Comparison of ENCODE assay signal across 12 cellular contexts in the genomic region with DNA sequence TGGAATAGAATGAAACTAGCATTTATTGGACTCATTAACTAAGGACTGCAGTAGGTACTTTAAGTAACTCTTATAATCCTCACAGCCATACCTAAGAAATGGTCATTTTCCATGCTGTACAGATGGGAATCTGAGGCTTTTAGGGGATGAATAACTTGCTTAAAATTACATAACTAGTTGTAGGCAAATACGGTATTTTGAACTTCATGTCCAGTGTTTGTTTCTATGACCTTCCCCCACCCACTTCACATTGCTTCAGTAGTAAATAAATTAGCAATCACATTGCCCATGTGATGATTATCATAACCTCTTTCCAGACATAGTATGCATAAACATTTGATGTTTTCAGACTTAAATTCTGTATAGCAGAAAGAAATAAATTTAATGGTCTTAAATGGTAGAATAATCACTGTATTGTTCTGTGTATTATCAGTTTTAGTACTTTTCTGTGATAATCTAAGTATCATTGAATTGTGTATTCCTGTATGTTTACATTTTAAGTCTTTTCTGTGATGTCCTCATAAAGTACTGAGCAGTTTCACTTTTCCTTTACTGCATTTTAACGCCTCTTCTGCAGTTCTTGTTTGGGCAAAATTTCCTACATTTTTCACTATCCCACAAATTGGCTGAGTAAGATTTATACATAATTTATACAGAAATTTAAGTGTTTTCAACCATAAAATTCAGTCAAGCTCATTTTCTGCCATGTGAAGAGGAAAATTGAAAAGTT. TPM values are rescaled to one million over a fixed set of nuclear protein-coding genes. Genes with fewer than 3 reads are reported as not detected.
DNase-seq lines count a peak whose midpoint lies in the region; TF ChIP-seq lines count a peak whose summit lies in the region.
"Had no signal": no experiment of that assay in that cellular context is flagged by ENCODE, and none has a peak within 500 bp of the region (broad histone marks: within the 10 kb centered on the region; RNA-seq: fewer than 3 reads in every experiment).

No MANE protein-coding gene starts in this region.

- H3K27me3 ChIP-seq in ascending aorta: no peaks in the 10 kb centered on the region
- no peaks in the 10 kb centered on the region for H3K27me3 ChIP-seq in stomach smooth muscle (ENCODE audit: control insufficient read depth in 1 of 2, insufficient read depth in 2 of 2, low read length in 2 of 2)

- peak overlapping the region in 1 of 2 donors; percentile 26 for H3K9ac ChIP-seq in stomach smooth muscle (ENCODE audit: low read length in 2 of 2)

- intact Hi-C loops in ascending aorta (cut with DNase I): loop anchor here (5.0 kb wide), 1 partner anchor 42 kb away; no protein-coding TSS in a partner anchor

- H3K4me3 ChIP-seq in ascending aorta (peak overlapping the region; percentile 19 to 48), stomach smooth muscle (ENCODE audit: low read length in 2 of 2) (peak overlapping the region; percentile 35 to 55)
- H3K4me3 ChIP-seq: GM12878 had no signal

- peaks cover 23% of the 10 kb centered on the region for H3K4me1 Mint-ChIP-seq in HFFc6 (ENCODE audit: low read depth)

- no peaks in the 10 kb centered on the region for H3K36me3 ChIP-seq in ascending aorta
- no peaks in the 10 kb centered on the region for H3K36me3 ChIP-seq in stomach smooth muscle (ENCODE audit: control insufficient read depth in 2 of 2, insufficient read depth in 2 of 2, low read length in 2 of 2)

- no peaks in the 10 kb centered on the region for H3K9me3 Mint-ChIP-seq in HFFc6

- H3K27ac ChIP-seq in ascending aorta: peak overlapping the region in 1 of 2 donors; percentile 41
- H3K27ac ChIP-seq in stomach smooth muscle (ENCODE audit: low read length): no peak overlapping the region

- H3K9me3 ChIP-seq in ascending aorta (no peaks in the 10 kb centered on the region), stomach smooth muscle (ENCODE audit: control insufficient read depth in 2 of 2, low read length in 2 of 2) (no peaks in the 10 kb centered on the region)

- no peaks in the 10 kb centered on the region; the same call in 1 of the 2 replicates for H3K27me3 Mint-ChIP-seq in HFFc6 (ENCODE audit: insufficient read depth)

- H3K4me1 ChIP-seq in ascending aorta (peaks cover 0 to 13% of the 10 kb centered on the region in 2 donors), stomach smooth muscle (ENCODE audit: control insufficient read depth, insufficient read depth, low read length) (no peaks in the 10 kb centered on the region)

- peak overlapping the region; percentile 41; the same call in 1 of the 2 replicates for H3K4me3 Mint-ChIP-seq in HFFc6

- H3K27ac Mint-ChIP-seq in HFFc6: no peak overlapping the region

- TF ChIP-seq CTCF in HFFc6 (IDR thresholded peaks at IDR 0.05): no peak
- TF ChIP-seq CTCF in ascending aorta (IDR thresholded peaks at IDR 0.05): no peak

- H3K36me3 Mint-ChIP-seq in HFFc6 (ENCODE audit: low read depth): peaks cover 6% of the 10 kb centered on the region; the same call in 1 of the 2 replicates

- DNase-seq in HFFc6: no peak
- no peak for DNase-seq in ascending aorta (ENCODE audit: low spot score in 2 of 2)
- DNase-seq in iris pigment epithelial cell (ENCODE audit: low read depth): peak; percentile 28
- no peak for DNase-seq in DMS153 treated with DMSO at 0.1 percent for 48 hours (lab: John Stamatoyannopoulos, UW; ENCODE audit: unreplicated experiment)
- no peak for DNase-seq in stimulated activated CD4-positive, alpha-beta T cell treated with anti-CD3 and anti-CD28 coated beads, Interleukin-15, amount 100 ng/mL, for 24 hours
- DNase-seq in AG20443 (ENCODE audit: low spot score): no peak
- DNase-seq: activated naive CD4-positive, alpha-beta T cell treated with Interleukin-2 at 50 U/mL for 16 hours; DMS153; NCI-H2029; NK-92 treated with Interleukin-12 subunit alpha and Interleukin-12 subunit beta, amount 100 ng/mL, for 24 hours had no signal

RNA-seq across cellular contexts. Expression of gene ANKIB1, which starts 48.3 kb away (rescaled TPM):
- total RNA-seq in HFFc6 (2021; fragmentation: NEBNext Ultra II Directional; extraction: Animal tissue kit (Norgen Biotek cat#: 25700)): 10 to 100 TPM; 52.7 to 68.4 (median 63.8) TPM
- total RNA-seq in ascending aorta: 27.4 TPM

RNA-seq across cellular contexts. Expression of gene KRIT1, which starts 48.3 kb away (rescaled TPM):
- 10 to 100 TPM; 25.9 to 29.3 (median 28.0) TPM for total RNA-seq in HFFc6 (2021; fragmentation: NEBNext Ultra II Directional; extraction: Animal tissue kit (Norgen Biotek cat#: 25700))
- total RNA-seq in ascending aorta: 66.1 TPM
